Comparison of ENCODE assay signal across 1 cellular context in genomic region chr17:71656987-71657858, GRCh38.
TF ChIP-seq lines count a peak whose summit lies in the region.

No MANE protein-coding gene starts in this region.

TF ChIP-seq in SK-N-SH treated with all-trans-retinoic acid at 6 μM for 48 hours, 23 proteins besides CTCF, POLR2A, EP300 and RAD21 (continued from another document):
- no peak for TF ChIP-seq TSHZ2 (CRISPR knock-in tag; IDR thresholded peaks at IDR 0.05)
- TF ChIP-seq, protein P1, sequence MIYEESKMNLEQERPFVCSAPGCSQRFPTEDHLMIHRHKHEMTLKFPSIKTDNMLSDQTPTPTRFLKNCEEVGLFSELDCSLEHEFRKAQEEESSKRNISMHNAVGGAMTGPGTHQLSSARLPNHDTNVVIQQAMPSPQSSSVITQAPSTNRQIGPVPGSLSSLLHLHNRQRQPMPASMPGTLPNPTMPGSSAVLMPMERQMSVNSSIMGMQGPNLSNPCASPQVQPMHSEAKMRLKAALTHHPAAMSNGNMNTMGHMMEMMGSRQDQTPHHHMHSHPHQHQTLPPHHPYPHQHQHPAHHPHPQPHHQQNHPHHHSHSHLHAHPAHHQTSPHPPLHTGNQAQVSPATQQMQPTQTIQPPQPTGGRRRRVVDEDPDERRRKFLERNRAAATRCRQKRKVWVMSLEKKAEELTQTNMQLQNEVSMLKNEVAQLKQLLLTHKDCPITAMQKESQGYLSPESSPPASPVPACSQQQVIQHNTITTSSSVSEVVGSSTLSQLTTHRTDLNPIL (CRISPR knock-in tag; IDR thresholded peaks at IDR 0.05; ENCODE audit: low read depth), result no peak
- no peak for TF ChIP-seq ESRRG (CRISPR knock-in tag; IDR thresholded peaks at IDR 0.05)
